In genomic region chr10:102384606-102385429, GRCh38 we compare ENCODE assay signal across 1 cellular context.
TF ChIP-seq lines count a peak whose summit lies in the region.

No MANE protein-coding gene starts in this region.

TF ChIP-seq in HEK293, 187 proteins besides CTCF, POLR2A, EP300 and RAD21 (continued from another document):
- TF ChIP-seq ATF2 (tag by site-specific recombination; IDR thresholded peaks at IDR 0.05; ENCODE audit: low read depth) (no peak), ZNF391 (tag by site-specific recombination; IDR thresholded peaks at IDR 0.05; ENCODE audit: borderline replicate concordance, low read depth) (no peak), ZNF302 (tag by site-specific recombination; IDR thresholded peaks at IDR 0.05; ENCODE audit: low read depth) (no peak), ZNF580 (tag by site-specific recombination; IDR thresholded peaks at IDR 0.05) (no peak), ZBTB26 (tag by site-specific recombination; optimal IDR thresholded peaks at IDR 0.05) (no peak), ZNF416 (tag by site-specific recombination; IDR thresholded peaks at IDR 0.05) (no peak), PRDM10 (tag by site-specific recombination; IDR thresholded peaks at IDR 0.05) (peak; percentile 97), ZNF626 (tag by site-specific recombination; IDR thresholded peaks at IDR 0.05) (no peak), ZIC2 (tag by site-specific recombination; IDR thresholded peaks at IDR 0.05) (0 out of 2 replicates have a peak, but pooled peaks have one; percentile 17), ZNF530 (tag by site-specific recombination; IDR thresholded peaks at IDR 0.05; ENCODE audit: low read depth) (no peak)
